In the genomic region with DNA sequence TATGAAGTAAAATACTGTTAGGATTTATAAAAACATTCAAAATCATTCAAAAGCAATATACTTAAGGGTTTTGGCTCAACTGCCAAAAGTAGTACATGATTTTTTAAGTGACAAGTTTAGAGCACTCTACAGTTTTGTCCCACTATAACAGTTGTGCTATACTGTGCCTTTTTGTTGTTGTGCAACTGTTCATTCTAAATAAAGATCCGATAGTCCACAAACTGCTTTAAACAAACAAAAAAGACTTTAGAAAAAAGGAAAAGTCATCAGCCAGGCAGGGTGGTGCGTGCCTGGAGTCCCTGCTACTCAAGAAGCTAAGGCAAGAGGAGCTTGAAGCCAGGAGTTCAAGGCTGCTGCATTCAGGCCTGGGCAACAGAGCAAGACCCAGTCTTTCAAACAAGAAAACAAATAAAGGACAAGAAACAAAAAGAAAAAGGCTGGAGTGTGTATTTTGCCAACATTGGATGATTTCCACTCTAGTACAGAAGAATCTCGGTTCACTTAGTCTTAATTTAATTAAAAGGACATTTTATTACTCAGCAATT, we compare ENCODE assay signal across 1 cellular context.
TF ChIP-seq lines count a peak whose summit lies in the region.

No MANE protein-coding gene starts in this region.

TF ChIP-seq in HepG2, 621 proteins besides CTCF, POLR2A, EP300 and RAD21:
- TF ChIP-seq TCF12 (IDR thresholded peaks at IDR 0.05) (no peak), TCF12 (CRISPR knock-in tag; IDR thresholded peaks at IDR 0.05) (no peak), ZNF616 (CRISPR knock-in tag; IDR thresholded peaks at IDR 0.05; ENCODE audit: low read depth) (no peak), ZNF121 (CRISPR knock-in tag; IDR thresholded peaks at IDR 0.05) (peak; percentile 63; the same call in 1 of the 2 replicates), CEBPB (IDR thresholded peaks at IDR 0.05; ENCODE audit: borderline replicate concordance, low read depth, low read length) (peak; percentile 68; the same call in 1 of the 2 replicates)
